ENCODE assay signal across 9 cellular contexts in the genomic region with DNA sequence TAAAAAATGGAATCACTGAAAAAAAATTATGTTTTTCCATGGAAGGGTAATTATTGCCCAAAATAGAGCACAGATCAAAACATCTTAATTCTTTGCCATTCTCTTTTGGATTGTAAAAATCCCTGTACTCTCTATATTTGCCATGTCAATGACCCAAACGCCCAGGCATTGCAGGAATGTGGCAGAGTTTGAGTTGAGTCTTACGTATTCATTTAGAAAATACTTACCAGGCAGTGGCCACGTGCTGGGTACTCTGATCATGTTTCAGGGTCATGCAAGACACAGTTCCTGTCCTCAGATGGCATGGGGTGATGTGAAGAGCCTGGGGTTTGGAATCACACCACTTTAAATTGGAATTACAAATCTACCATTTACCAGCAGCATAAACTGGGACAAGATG.
DNase-seq lines count a peak whose midpoint lies in the region; ATAC-seq and TF ChIP-seq lines count a peak whose summit lies in the region.
"Had no signal": no experiment of that assay in that cellular context is flagged by ENCODE, and none has a peak within 500 bp of the region (broad histone marks: within the 10 kb centered on the region; RNA-seq: fewer than 3 reads in every experiment).

No MANE protein-coding gene starts in this region.

- CTCF ChIA-PET in SK-N-SH (lab: Yijun Ruan, JAX), result no interaction called here

- H3K4me2 ChIP-seq in H9 (ENCODE audit: insufficient read depth, insufficient read length, low read length), result peak overlapping the region; percentile 37
- 0 out of 2 replicates have a peak overlapping the region, but pooled peaks have one; percentile 29 for H3K4me2 ChIP-seq in SK-N-SH
- peak overlapping the region; percentile 74 for H3K4me2 ChIP-seq in smooth muscle cell

- no peak overlapping the region for H4K91ac ChIP-seq in H9 (ENCODE audit: insufficient read length, low read depth, low read length)

- no peak for ATAC-seq in omental fat pad (ENCODE audit: low FRiP score)
- ATAC-seq: T-cell had no signal

- no peak overlapping the region for H3K23ac ChIP-seq in H9 (ENCODE audit: insufficient read length, low read depth, low read length)

- peak overlapping the region; percentile 75 for H3K27ac ChIP-seq in H9 (ENCODE audit: insufficient read length, low read depth, low read length)
- H3K27ac ChIP-seq in SK-N-SH (ENCODE audit: low read depth in 2 of 2, low read length in 1 of 2), result no peak overlapping the region
- peak overlapping the region; percentile 99 for H3K27ac ChIP-seq in smooth muscle cell (ENCODE audit: low read depth)
- H3K27ac ChIP-seq: gastrocnemius medialis had no signal

- H4K8ac ChIP-seq in H9 (replicated peaks; ENCODE audit: insufficient read length, low read depth, low read length), result no peak overlapping the region

- H3K9ac ChIP-seq in H9 (ENCODE audit: extremely low read depth, insufficient read length, low read length), result no peak overlapping the region
- H3K9ac ChIP-seq in SK-N-SH, result no peak overlapping the region
- H3K9ac ChIP-seq in smooth muscle cell (ENCODE audit: low read depth), result peak overlapping the region; percentile 91

- no peaks in the 10 kb centered on the region for H4K20me1 ChIP-seq in H9 (ENCODE audit: control insufficient read depth, insufficient read depth, insufficient read length)
- H4K20me1 ChIP-seq in SK-N-SH (ENCODE audit: insufficient read depth), result no peaks in the 10 kb centered on the region
- H4K20me1 ChIP-seq in smooth muscle cell (ENCODE audit: low read depth), result no peaks in the 10 kb centered on the region

- H2BK15ac ChIP-seq in H9 (ENCODE audit: low read depth, low read length), result no peak overlapping the region

- no peak overlapping the region for H2AK5ac ChIP-seq in H9 (ENCODE audit: insufficient read length, low read length)

- H3K27ac Mint-ChIP-seq in H9, result peak overlapping the region in 2 of 3 experiments; percentile 56 to 79; a peak in 4 of 7 replicates
- H3K27ac Mint-ChIP-seq in activated T-cell treated with anti-CD3 and anti-CD28 coated beads, Interleukin-2, amount 50 U/mL, for 24 hours, result no peak overlapping the region
- H3K27ac Mint-ChIP-seq: T-cell had no signal

- H3F3A ChIP-seq in SK-N-SH (replicated peaks; ENCODE audit: insufficient read depth) (no peaks in the 10 kb centered on the region), smooth muscle cell (ENCODE audit: low read depth) (peaks cover 18% of the 10 kb centered on the region)

- no peak overlapping the region for H3K4me3 Mint-ChIP-seq in H9
- no peak overlapping the region for H3K4me3 Mint-ChIP-seq in activated T-cell treated with anti-CD3 and anti-CD28 coated beads, Interleukin-2, amount 50 U/mL, for 24 hours
- H3K4me3 Mint-ChIP-seq: T-cell had no signal

- H3K4me1 Mint-ChIP-seq in H9, result peaks cover 73 to 76% of the 10 kb centered on the region in 2 experiments
- H3K4me1 Mint-ChIP-seq in activated T-cell treated with anti-CD3 and anti-CD28 coated beads, Interleukin-2, amount 50 U/mL, for 24 hours (ENCODE audit: low read depth), result no peaks in the 10 kb centered on the region
- H3K4me1 Mint-ChIP-seq: T-cell had no signal

- peak in 1 of 2 experiments; percentile 23; a peak in 1 of 4 replicates for TF ChIP-seq EP300 in SK-N-SH (IDR thresholded peaks at IDR 0.05; ENCODE audit: borderline replicate concordance in 1 of 2, low read depth in 1 of 2, low read length in 1 of 2)

- H3K9me2 ChIP-seq in SK-N-SH, result no peaks in the 10 kb centered on the region

- peaks cover 7 to 9% of the 10 kb centered on the region in 2 experiments; a peak in 4 of 5 replicates for H3K9me3 Mint-ChIP-seq in H9
- H3K9me3 Mint-ChIP-seq in activated T-cell treated with anti-CD3 and anti-CD28 coated beads, Interleukin-2, amount 50 U/mL, for 24 hours, result peaks cover 3% of the 10 kb centered on the region

- whole genome bisulfite sequencing in H9 (ENCODE audit: extremely low coverage, insufficient read length, low lambda C conversion rate), result no CpG with 5 or more reads among the region's 3 CpGs
- WGBS in SK-N-SH (ENCODE audit: low lambda C conversion rate), result 31% methylated on average over 3 of the region's 3 CpGs
- WGBS in smooth muscle cell (ENCODE audit: low lambda C conversion rate), result 0% methylated on average over 3 of the region's 3 CpGs

- no peak overlapping the region for H3K4ac ChIP-seq in H9 (ENCODE audit: low read depth, low read length)

- no peak overlapping the region for H2BK5ac ChIP-seq in H9 (ENCODE audit: insufficient read length, low read length)

- H3K4me3 ChIP-seq in SK-N-SH (ENCODE audit: low read depth in 2 of 2, low read length in 1 of 2), result no peak overlapping the region
- no peak overlapping the region for H3K4me3 ChIP-seq in smooth muscle cell
- H3K4me3 ChIP-seq: gastrocnemius medialis had no signal

- H3K23me2 ChIP-seq in H9 (ENCODE audit: insufficient read length, low read depth, low read length, poor library complexity, severe bottlenecking), result no peaks in the 10 kb centered on the region

- H2AFZ ChIP-seq in H9 (ENCODE audit: low read length), result no peak overlapping the region
- no peak overlapping the region for H2AFZ ChIP-seq in SK-N-SH (ENCODE audit: low read depth)
- no peak overlapping the region for H2AFZ ChIP-seq in smooth muscle cell (ENCODE audit: low read depth)

- H3K36me3 ChIP-seq in SK-N-SH (replicated peaks in 1 of 2; ENCODE audit: control insufficient read depth in 1 of 2, insufficient read depth in 2 of 2, low read length in 1 of 2) (no peaks in the 10 kb centered on the region), smooth muscle cell (ENCODE audit: low read depth) (no peaks in the 10 kb centered on the region)
- H3K36me3 ChIP-seq: gastrocnemius medialis had no signal

- no peak overlapping the region for H2BK20ac ChIP-seq in H9 (ENCODE audit: low read depth, low read length, poor library complexity, severe bottlenecking)

- H4K5ac ChIP-seq in H9 (ENCODE audit: insufficient read length, low read depth, low read length), result no peak overlapping the region

- no peaks in the 10 kb centered on the region for H3K79me1 ChIP-seq in H9 (ENCODE audit: insufficient read depth, low read depth, low read length, poor library complexity, severe bottlenecking)

- POLR2A ChIA-PET in SK-N-SH (lab: Yijun Ruan, JAX), result no interaction called here

- no peak overlapping the region for H3T11ph ChIP-seq in H9 (ENCODE audit: low read length)

- H3K4me1 ChIP-seq in H9 (ENCODE audit: insufficient read depth, low read length) (peaks cover 9% of the 10 kb centered on the region; the same call in 1 of the 2 replicates), SK-N-SH (ENCODE audit: control insufficient read depth in 1 of 2, insufficient read depth in 2 of 2, low read depth in 1 of 2, low read length in 1 of 2) (peaks cover 0 to 18% of the 10 kb centered on the region in 2 experiments; a peak in 1 of 4 replicates), smooth muscle cell (ENCODE audit: low read depth) (peaks cover 43% of the 10 kb centered on the region)
- H3K4me1 ChIP-seq: gastrocnemius medialis had no signal

- H2BK120ac ChIP-seq in H9 (ENCODE audit: low read depth, low read length, poor library complexity, severe bottlenecking), result no peak overlapping the region

- TF ChIP-seq RAD21 in SK-N-SH (IDR thresholded peaks at IDR 0.05; ENCODE audit: low read length), result no peak

- H3K18ac ChIP-seq in H9 (ENCODE audit: insufficient read length, low read depth, low read length), result no peak overlapping the region

- DNase-seq in H9 (peak; percentile 56), SK-N-SH (no peak), foreskin melanocyte (peak; percentile 9), smooth muscle cell (lab: John Stamatoyannopoulos, UW; ENCODE audit: unreplicated experiment) (no peak), omental fat pad (ENCODE audit: low spot score) (no peak)
- no peak for DNase-seq in stimulated activated naive CD4-positive, alpha-beta T cell (lab: John Stamatoyannopoulos, UW)
- DNase-seq in activated T-cell treated with anti-CD3 and anti-CD28 coated beads, Interleukin-2, amount 50 U/mL, for 24 hours, result no peak
- DNase-seq: gastrocnemius medialis, T-cell had no signal

- H3K9me3 ChIP-seq in H9 (ENCODE audit: control insufficient read depth, low read depth, low read length), result no peaks in the 10 kb centered on the region
- no peaks in the 10 kb centered on the region for H3K9me3 ChIP-seq in SK-N-SH
- no peaks in the 10 kb centered on the region for H3K9me3 ChIP-seq in smooth muscle cell (replicated peaks; ENCODE audit: low read depth)
- H3K9me3 ChIP-seq: gastrocnemius medialis had no signal

- no peaks in the 10 kb centered on the region for H3K27me3 Mint-ChIP-seq in H9 (ENCODE audit: low read depth)
- H3K27me3 Mint-ChIP-seq in activated T-cell treated with anti-CD3 and anti-CD28 coated beads, Interleukin-2, amount 50 U/mL, for 24 hours, result peaks cover 25% of the 10 kb centered on the region

- H3K14ac ChIP-seq in H9 (ENCODE audit: insufficient read depth, low read length), result no peak overlapping the region

- H2BK12ac ChIP-seq in H9 (ENCODE audit: insufficient read length, low read depth, low read length), result no peak overlapping the region

- H3K36me3 Mint-ChIP-seq in H9 (ENCODE audit: insufficient read depth in 1 of 3, low read depth in 3 of 3), result peaks cover 0 to 8% (median 2%) of the 10 kb centered on the region in 3 experiments; a peak in 4 of 7 replicates
- H3K36me3 Mint-ChIP-seq in activated T-cell treated with anti-CD3 and anti-CD28 coated beads, Interleukin-2, amount 50 U/mL, for 24 hours (ENCODE audit: low read depth), result no peaks in the 10 kb centered on the region
- H3K36me3 Mint-ChIP-seq: T-cell had no signal

- H3K56ac ChIP-seq in H9 (ENCODE audit: insufficient read length, low read depth, low read length), result no peak overlapping the region

- no peaks in the 10 kb centered on the region for H3K79me2 ChIP-seq in H9 (ENCODE audit: insufficient read depth, low read length)
- H3K79me2 ChIP-seq in SK-N-SH (ENCODE audit: insufficient read depth), result no peaks in the 10 kb centered on the region
- H3K79me2 ChIP-seq in smooth muscle cell (ENCODE audit: low read depth), result no peaks in the 10 kb centered on the region

- TF ChIP-seq CTCF in H9 (conservative IDR thresholded peaks at IDR 0.05) (no peak), SK-N-SH (IDR thresholded peaks at IDR 0.05) (no peak), smooth muscle cell (IDR thresholded peaks at IDR 0.05; ENCODE audit: borderline replicate concordance, insufficient read depth, poor library complexity, severe bottlenecking) (no peak), omental fat pad (IDR thresholded peaks at IDR 0.05) (no peak)

- H3K27me3 ChIP-seq in H9 (ENCODE audit: insufficient read depth, low read length) (no peaks in the 10 kb centered on the region), SK-N-SH (ENCODE audit: insufficient read depth) (no peaks in the 10 kb centered on the region), smooth muscle cell (ENCODE audit: low read depth) (no peaks in the 10 kb centered on the region)
- H3K27me3 ChIP-seq: gastrocnemius medialis had no signal

TF ChIP-seq in SK-N-SH, 30 proteins besides CTCF, POLR2A, EP300 and RAD21 (continues in another document):
- TF ChIP-seq SMC3 (IDR thresholded peaks at IDR 0.05; ENCODE audit: low read depth, low read length) (no peak), GATA2 (CRISPR knock-in tag; IDR thresholded peaks at IDR 0.05) (no peak), TEAD4 (IDR thresholded peaks at IDR 0.05; ENCODE audit: borderline replicate concordance, insufficient read depth) (peak; percentile 62; the same call in 1 of the 2 replicates), FOSL2 (IDR thresholded peaks at IDR 0.05; ENCODE audit: borderline replicate concordance, low read depth) (peak; percentile 35; the same call in 1 of the 2 replicates), TCF12 (IDR thresholded peaks at IDR 0.05) (peak; percentile 39)

Comparison
In these comparisons a context has a peak if more than half of its experiments do, and no peak if none do; other contexts are left out.
1. DNase-seq: peak in H9 (single experiment) and foreskin melanocyte (single experiment); none in SK-N-SH (single experiment), smooth muscle cell (single experiment), omental fat pad (single experiment), stimulated activated naive CD4-positive, alpha-beta T cell (0 of 6) and activated T-cell treated with anti-CD3 and anti-CD28 coated beads, Interleukin-2, amount 50 U/mL, for 24 hours (single experiment).
2. H3K27ac ChIP-seq: peak in H9 (single experiment) and smooth muscle cell (single experiment); none in SK-N-SH (0 of 2).
3. Peak in every context shown above with its lines, with median percentiles within 50 percentile points of each other: H3K4me2 ChIP-seq.